In genomic region chr6:167709196-167709595, GRCh38 we compare ENCODE assay signal across 19 cellular contexts.
DNase-seq lines count a peak whose midpoint lies in the region; ATAC-seq and TF ChIP-seq lines count a peak whose summit lies in the region.
"Had no signal": no experiment of that assay in that cellular context is flagged by ENCODE, and none has a peak within 500 bp of the region (broad histone marks: within the 10 kb centered on the region; RNA-seq: fewer than 3 reads in every experiment).

No MANE protein-coding gene starts in this region.

- H3K4me3 ChIP-seq in spleen (no peak overlapping the region), esophagus squamous epithelium (no peak overlapping the region), A673 (ENCODE audit: low read depth, low read length, poor library complexity, severe bottlenecking) (no peak overlapping the region), hepatocyte (no peak overlapping the region)
- H3K4me3 ChIP-seq: GM12878, HAP-1 had no signal

- POLR2A ChIA-PET in A673 (lab: Charles Lee; ENCODE audit: low non-redundant PET), result no interaction called here

- CTCF ChIA-PET in activated CD8-positive, alpha-beta memory T cell treated with anti-CD3 and anti-CD28 coated beads, Interleukin-2, amount 10 ng/mL, durations not matched to agents 7 days and 5 days (lab: Charles Lee), result no interaction called here
- CTCF ChIA-PET in A673 (lab: Charles Lee), result no interaction called here

- TF ChIP-seq POLR2A in spleen (IDR thresholded peaks at IDR 0.05) (no peak), esophagus squamous epithelium (IDR thresholded peaks at IDR 0.05) (no peak)

- no peaks in the 10 kb centered on the region for H3K36me3 Mint-ChIP-seq in activated CD8-positive, alpha-beta memory T cell treated with anti-CD3 and anti-CD28 coated beads, Interleukin-2, amount 10 ng/mL, durations not matched to agents 7 days and 5 days
- H3K36me3 Mint-ChIP-seq: CD4-positive, CD25-positive, alpha-beta regulatory T cell; CD8-positive, alpha-beta memory T cell had no signal

- no peaks in the 10 kb centered on the region for H3K9me3 Mint-ChIP-seq in activated CD8-positive, alpha-beta memory T cell treated with anti-CD3 and anti-CD28 coated beads, Interleukin-2, amount 10 ng/mL, durations not matched to agents 7 days and 5 days (ENCODE audit: low read depth)

- H3K9me3 ChIP-seq in spleen, result no peaks in the 10 kb centered on the region
- H3K9me3 ChIP-seq in esophagus squamous epithelium, result no peaks in the 10 kb centered on the region
- H3K9me3 ChIP-seq in A673 (ENCODE audit: low read depth, low read length, poor library complexity, severe bottlenecking), result no peaks in the 10 kb centered on the region
- no peaks in the 10 kb centered on the region for H3K9me3 ChIP-seq in hepatocyte (ENCODE audit: low read depth)
- H3K9me3 ChIP-seq: HAP-1 had no signal

- H3K36me3 ChIP-seq in spleen (no peaks in the 10 kb centered on the region), esophagus squamous epithelium (no peaks in the 10 kb centered on the region), A673 (ENCODE audit: insufficient read depth, low read length, poor library complexity, severe bottlenecking) (no peaks in the 10 kb centered on the region), hepatocyte (replicated peaks; ENCODE audit: insufficient read depth, low read depth) (no peaks in the 10 kb centered on the region)
- H3K36me3 ChIP-seq: HAP-1 had no signal

- H2AFZ ChIP-seq in hepatocyte, result no peak overlapping the region

- no peak overlapping the region for H3K27ac Mint-ChIP-seq in activated CD8-positive, alpha-beta memory T cell treated with anti-CD3 and anti-CD28 coated beads, Interleukin-2, amount 10 ng/mL, durations not matched to agents 7 days and 5 days
- H3K27ac Mint-ChIP-seq: B cell; CD8-positive, alpha-beta memory T cell had no signal

- H3K27ac ChIP-seq in spleen, result no peak overlapping the region
- H3K27ac ChIP-seq in esophagus squamous epithelium, result no peak overlapping the region
- H3K27ac ChIP-seq in A673 (ENCODE audit: low read depth, low read length, poor library complexity, severe bottlenecking), result no peak overlapping the region
- no peak overlapping the region for H3K27ac ChIP-seq in hepatocyte

- BruUV-seq in A673 (replicated peaks; lab: Mats Ljungman, UMichigan), result no TSS peak

- WGBS in spleen, 5 donors, result 43 to 71% (median 58%) methylated on average over 6 to 7 of the region's 7 CpGs
- WGBS in esophagus squamous epithelium, 2 donors, result 72 to 75% methylated on average over 4 to 7 of the region's 7 CpGs
- WGBS in hepatocyte (ENCODE audit: low lambda C conversion rate, missing lambda C conversion rate), result 92% methylated on average over 7 of the region's 7 CpGs

- H3K79me2 ChIP-seq in hepatocyte, result no peaks in the 10 kb centered on the region

- peak; percentile 26 for DNase-seq in activated CD8-positive, alpha-beta memory T cell treated with anti-CD3 and anti-CD28 coated beads, Interleukin-2, amount 10 ng/mL, durations not matched to agents 7 days and 5 days
- no peak for DNase-seq in activated CD8-positive, alpha-beta memory T cell treated with anti-CD3 and anti-CD28 coated beads, Interleukin-2, amount 50 U/mL, for 4 hours
- DNase-seq in mesenteric fat pad (ENCODE audit: low spot score), result peak; percentile 59
- peak; percentile 51 for DNase-seq in spleen
- DNase-seq in esophagus squamous epithelium (lab: John Stamatoyannopoulos, UW), result no peak
- DNase-seq in A673 (ENCODE audit: low spot score), result no peak
- no peak for DNase-seq in hepatocyte (ENCODE audit: low spot score)
- DNase-seq: 8988T; C1 segment of cervical spinal cord; CD4-positive, CD25-positive, alpha-beta regulatory T cell; CD8-positive, alpha-beta memory T cell; COR-L47; DMS 273 treated with DMSO at 0.1 percent for 48 hours; DMS53; DND-41; EL had no signal

- peaks cover 75% of the 10 kb centered on the region for H3K27me3 Mint-ChIP-seq in activated CD8-positive, alpha-beta memory T cell treated with anti-CD3 and anti-CD28 coated beads, Interleukin-2, amount 10 ng/mL, durations not matched to agents 7 days and 5 days

- no peaks in the 10 kb centered on the region for H3K9me2 ChIP-seq in hepatocyte (replicated peaks; ENCODE audit: insufficient read depth)

- peaks cover 0 to 49% (median 13%) of the 10 kb centered on the region in 6 donors for H3K4me1 ChIP-seq in spleen
- H3K4me1 ChIP-seq in esophagus squamous epithelium, result no peaks in the 10 kb centered on the region
- H3K4me1 ChIP-seq in A673 (ENCODE audit: insufficient read depth, low read length, poor library complexity, severe bottlenecking), result no peaks in the 10 kb centered on the region
- H3K4me1 ChIP-seq in hepatocyte (ENCODE audit: insufficient read depth), result peaks cover 10% of the 10 kb centered on the region
- H3K4me1 ChIP-seq: HAP-1 had no signal

- no peak for ATAC-seq in activated CD8-positive, alpha-beta memory T cell treated with anti-CD3 and anti-CD28 coated beads, Interleukin-2, amount 10 ng/mL, durations not matched to agents 7 days and 5 days
- ATAC-seq: GM12878 had no signal

- peaks cover 0 to 78% (median 11%) of the 10 kb centered on the region in 7 donors for H3K27me3 ChIP-seq in spleen (replicated peaks in 1 of 7)
- peaks cover 0 to 34% (median 0%) of the 10 kb centered on the region in 4 donors for H3K27me3 ChIP-seq in esophagus squamous epithelium
- H3K27me3 ChIP-seq in A673 (replicated peaks; ENCODE audit: insufficient read depth, low read depth, low read length, poor library complexity), result no peaks in the 10 kb centered on the region
- no peaks in the 10 kb centered on the region for H3K27me3 ChIP-seq in hepatocyte

- intact Hi-C loops in spleen (cut with DNase I; ENCODE audit: low total_unique reads) (no loop called here), esophagus squamous epithelium (cut with DNase I) (no loop called here), A673 (cut with micrococcal nuclease; ENCODE audit: unreplicated experiment) (no loop called here)

- no peaks in the 10 kb centered on the region for H4K20me1 ChIP-seq in hepatocyte (ENCODE audit: insufficient read depth, poor library complexity, severe bottlenecking)

- peaks cover 20% of the 10 kb centered on the region for H3K4me1 Mint-ChIP-seq in activated CD8-positive, alpha-beta memory T cell treated with anti-CD3 and anti-CD28 coated beads, Interleukin-2, amount 10 ng/mL, durations not matched to agents 7 days and 5 days

- H3K4me3 Mint-ChIP-seq in activated CD8-positive, alpha-beta memory T cell treated with anti-CD3 and anti-CD28 coated beads, Interleukin-2, amount 10 ng/mL, durations not matched to agents 7 days and 5 days, result no peak overlapping the region
- H3K4me3 Mint-ChIP-seq: B cell; CD8-positive, alpha-beta memory T cell had no signal

- H3K4me2 ChIP-seq in hepatocyte, result no peak overlapping the region

- TF ChIP-seq CTCF in spleen (IDR thresholded peaks at IDR 0.05 in 8 of 11, conservative IDR thresholded peaks at IDR 0.05 in 3 of 11) (no peak), esophagus squamous epithelium (IDR thresholded peaks at IDR 0.05) (no peak), A673 (conservative IDR thresholded peaks at IDR 0.05; ENCODE audit: low read depth, low read length) (no peak), hepatocyte (IDR thresholded peaks at IDR 0.05; ENCODE audit: poor library complexity) (no peak)

Comparison
In these comparisons a context has a peak if more than half of its experiments do, and no peak if none do; other contexts are left out.
1. DNase-seq: peak in activated CD8-positive, alpha-beta memory T cell treated with anti-CD3 and anti-CD28 coated beads, Interleukin-2, amount 10 ng/mL, durations not matched to agents 7 days and 5 days (single experiment), mesenteric fat pad (single experiment) and spleen (single experiment); none in activated CD8-positive, alpha-beta memory T cell treated with anti-CD3 and anti-CD28 coated beads, Interleukin-2, amount 50 U/mL, for 4 hours (single experiment), esophagus squamous epithelium (single experiment), A673 (single experiment) and hepatocyte (single experiment).